Comparison of ENCODE assay signal across 8 cellular contexts in the genomic region with DNA sequence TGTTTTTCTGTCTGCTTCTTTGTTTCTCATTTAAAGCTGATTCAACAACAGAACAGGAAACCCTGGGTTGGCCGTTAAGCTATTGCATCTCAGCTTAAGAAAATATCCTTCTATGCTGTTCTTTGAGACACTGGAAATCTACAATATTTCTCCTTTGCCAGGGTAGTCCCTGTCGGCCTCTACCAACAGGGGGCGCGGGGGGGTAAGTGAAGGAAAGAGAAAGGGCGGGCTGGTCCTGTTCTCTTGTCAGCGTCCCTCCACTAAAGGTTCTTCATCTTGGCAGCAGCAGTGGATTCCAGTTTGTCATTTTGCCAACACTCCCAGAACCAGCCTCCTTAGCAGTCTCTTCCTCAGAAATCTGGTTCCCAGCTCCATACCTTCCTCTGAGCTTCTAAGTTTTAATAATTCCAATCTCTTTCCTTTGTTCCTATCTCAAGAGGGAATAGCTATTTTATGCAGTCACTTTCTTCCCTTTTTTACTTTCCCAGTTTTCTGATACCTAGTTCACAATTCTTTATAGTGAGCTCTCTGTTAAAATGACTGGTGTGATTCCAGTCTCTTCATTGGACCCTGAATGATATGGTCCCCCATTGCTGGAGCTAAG.
A peak's percentile ranks its signal among the peaks of the same experiment; 100 is the strongest.
DNase-seq lines count a peak whose midpoint lies in the region; ATAC-seq, FAIRE-seq and TF ChIP-seq lines count a peak whose summit lies in the region.

No MANE protein-coding gene starts in this region.

- DNase-seq in Caco-2 = peak; percentile 49 to 69
- peak; percentile 48 for DNase-seq in HCT116 (ENCODE audit: low read depth, low spot score)
- peak; percentile 72 for DNase-seq in RWPE2 (ENCODE audit: low spot score)
- peak; percentile 19 to 42 (median 28) for DNase-seq in K562 (ENCODE audit: extremely low read depth in 1 of 4, low spot score in 3 of 4)
- no peak for DNase-seq in kidney epithelial cell (ENCODE audit: low read depth)
- DNase-seq in stimulated activated CD4-positive, alpha-beta T cell treated with anti-CD3 and anti-CD28 coated beads, TNF-alpha, amount 100 ng/mL, for 48 hours (ENCODE audit: low read depth in 3 of 3) = peak in 2 of 3 donors; percentile 8 to 43

- H3K9ac ChIP-seq in HCT116 (ENCODE audit: low read length) (no peak overlapping the region), K562 (ENCODE audit: insufficient read depth in 1 of 2, low read depth in 2 of 2, low read length in 2 of 2) (no peak overlapping the region)

- CTCF ChIA-PET in Caco-2 (lab: Charles Lee) (no interaction called here), HCT116 (lab: Charles Lee) (interaction anchor here (0.5 to 2.6 kb wide), 18 partner anchors 8 to 344 kb away, joined by 3 to 19 read pairs (median 4); no protein-coding TSS in a partner anchor), K562 (lab: Yijun Ruan, JAX; ENCODE audit: low intra/inter-chr PET ratio) (no interaction called here)

- peaks cover 20% of the 10 kb centered on the region for H3K4me1 ChIP-seq in Caco-2
- peaks cover 0 to 8% of the 10 kb centered on the region in 2 experiments; a peak in 2 of 4 replicates for H3K4me1 ChIP-seq in HCT116 (ENCODE audit: control insufficient read depth in 1 of 2, insufficient read depth in 2 of 2, low read length in 2 of 2)
- no peaks in the 10 kb centered on the region for H3K4me1 ChIP-seq in RWPE2 (ENCODE audit: insufficient read depth, poor library complexity, severe bottlenecking)
- no peaks in the 10 kb centered on the region for H3K4me1 ChIP-seq in K562 (replicated peaks in 1 of 2; ENCODE audit: control insufficient read depth in 2 of 2, insufficient read depth in 2 of 2, low read length in 2 of 2)

- H3K36me3 Mint-ChIP-seq in Caco-2 (ENCODE audit: insufficient read depth, unreplicated experiment) = no peaks in the 10 kb centered on the region

- H3K27ac Mint-ChIP-seq in Caco-2 (ENCODE audit: unreplicated experiment) = no peak overlapping the region

- in situ Hi-C loops in K562 (cut with MboI) = no loop called here

- no peaks in the 10 kb centered on the region for H3K9me3 Mint-ChIP-seq in Caco-2 (ENCODE audit: unreplicated experiment)

- no peaks in the 10 kb centered on the region for H3K9me3 ChIP-seq in Caco-2
- no peaks in the 10 kb centered on the region for H3K9me3 ChIP-seq in HCT116 (ENCODE audit: control insufficient read depth in 1 of 2, insufficient read depth in 1 of 2, low read depth in 1 of 2, low read length in 2 of 2)
- no peaks in the 10 kb centered on the region for H3K9me3 ChIP-seq in RWPE2 (ENCODE audit: severe bottlenecking)
- H3K9me3 ChIP-seq in K562 (replicated peaks; ENCODE audit: control insufficient read depth, insufficient read depth, low read depth, low read length) = no peaks in the 10 kb centered on the region

- no peak for FAIRE-seq in K562 (lab: Jason Lieb, UNC)

- no peak overlapping the region for H3K4me3 ChIP-seq in Caco-2 (ENCODE audit: low read depth, low read length)
- H3K4me3 ChIP-seq in HCT116 (replicated peaks in 1 of 2; ENCODE audit: low read depth in 1 of 2, low read length in 2 of 2) = no peak overlapping the region
- no peak overlapping the region for H3K4me3 ChIP-seq in RWPE2 (ENCODE audit: severe bottlenecking)
- H3K4me3 ChIP-seq in K562 = no peak overlapping the region
- no peak overlapping the region for H3K4me3 ChIP-seq in kidney epithelial cell (ENCODE audit: low read depth, low read length)

- peak overlapping the region; percentile 42 for H2AFZ ChIP-seq in HCT116 (ENCODE audit: low read depth, low read length, poor library complexity, severe bottlenecking)
- no peak overlapping the region for H2AFZ ChIP-seq in K562 (ENCODE audit: low read depth, low read length)

- H4K20me1 ChIP-seq in HCT116 (ENCODE audit: insufficient read depth) = no peaks in the 10 kb centered on the region
- H4K20me1 ChIP-seq in K562 (replicated peaks; ENCODE audit: control insufficient read depth, insufficient read depth, low read length) = no peaks in the 10 kb centered on the region

- TF ChIP-seq POLR2A in HCT116 (IDR thresholded peaks at IDR 0.05; ENCODE audit: borderline replicate concordance, extremely low read depth, insufficient read depth, insufficient read length) (no peak), K562 (conservative IDR thresholded peaks at IDR 0.05) (no peak)

- TF ChIP-seq CTCF in Caco-2 (IDR thresholded peaks at IDR 0.05; ENCODE audit: insufficient read depth in 1 of 2, low read depth in 1 of 2, low read length in 1 of 2, severe bottlenecking in 1 of 2, unreplicated experiment in 1 of 2) = peak; percentile 36 to 50
- TF ChIP-seq CTCF in HCT116 (IDR thresholded peaks at IDR 0.05 in 2 of 3, conservative IDR thresholded peaks at IDR 0.05 in 1 of 3; ENCODE audit: borderline replicate concordance in 1 of 3, insufficient read depth in 1 of 3, low read depth in 2 of 3, low read length in 2 of 3) = peak; percentile 78 to 93 (median 93)
- TF ChIP-seq CTCF in RWPE2 (IDR thresholded peaks at IDR 0.05; ENCODE audit: poor library complexity, severe bottlenecking) = peak; percentile 77
- TF ChIP-seq CTCF in K562 (IDR thresholded peaks at IDR 0.05 in 2 of 3, conservative IDR thresholded peaks at IDR 0.05 in 1 of 3; ENCODE audit: insufficient read depth in 2 of 3, low read depth in 1 of 3, low read length in 3 of 3) = peak; percentile 51 to 64 (median 57)
- peak; percentile 75 for TF ChIP-seq CTCF in kidney epithelial cell (IDR thresholded peaks at IDR 0.05; ENCODE audit: insufficient read depth, low read length, poor library complexity, severe bottlenecking)

- no peaks in the 10 kb centered on the region for H3K79me2 ChIP-seq in HCT116 (ENCODE audit: insufficient read depth, low read length)
- no peaks in the 10 kb centered on the region for H3K79me2 ChIP-seq in K562 (ENCODE audit: control insufficient read depth, insufficient read depth, low read length)

- intact Hi-C loops in Caco-2 (cut with micrococcal nuclease; ENCODE audit: unreplicated experiment) = loop anchor here (5.0 kb wide), 2 partner anchors 70 to 120 kb away; no protein-coding TSS in a partner anchor
- intact Hi-C loops in HCT116 (cut with micrococcal nuclease) = loop anchor here (2.0 to 10.0 kb wide), 4 partner anchors 150 to 345 kb away; a partner anchor contains a TSS
- intact Hi-C loops in K562 (cut with micrococcal nuclease) = loop anchor here (5.0 kb wide), 1 partner anchor 150 kb away; no protein-coding TSS in a partner anchor

- H3K27me3 ChIP-seq in Caco-2 (replicated peaks; ENCODE audit: control insufficient read depth, insufficient read depth, low read length) = no peaks in the 10 kb centered on the region
- H3K27me3 ChIP-seq in HCT116 (ENCODE audit: insufficient read depth, low read length) = no peaks in the 10 kb centered on the region
- no peaks in the 10 kb centered on the region for H3K27me3 ChIP-seq in RWPE2 (ENCODE audit: insufficient read depth, poor library complexity, severe bottlenecking)
- H3K27me3 ChIP-seq in K562 (ENCODE audit: control insufficient read depth in 2 of 2, insufficient read depth in 2 of 2, low read length in 2 of 2) = no peaks in the 10 kb centered on the region
- no peaks in the 10 kb centered on the region for H3K27me3 ChIP-seq in kidney epithelial cell (ENCODE audit: control insufficient read depth, insufficient read depth, low read length)

- H3K9me2 ChIP-seq in HCT116 (ENCODE audit: insufficient read depth) = no peaks in the 10 kb centered on the region

- no peaks in the 10 kb centered on the region for H3K27me3 Mint-ChIP-seq in Caco-2 (ENCODE audit: insufficient read depth, unreplicated experiment)

- 0% methylated on average over 3 of the region's 6 CpGs for WGBS in K562 (ENCODE audit: insufficient coverage, low coverage, missing lambda C conversion rate)

- H3K36me3 ChIP-seq in Caco-2 (ENCODE audit: control insufficient read depth, insufficient read depth, low read length) (no peaks in the 10 kb centered on the region), HCT116 (ENCODE audit: control insufficient read depth in 1 of 2, insufficient read depth in 2 of 2, low read length in 2 of 2) (no peaks in the 10 kb centered on the region), RWPE2 (ENCODE audit: low read depth) (no peaks in the 10 kb centered on the region), K562 (ENCODE audit: control insufficient read depth, insufficient read depth, low read length) (no peaks in the 10 kb centered on the region), kidney epithelial cell (ENCODE audit: control insufficient read depth, insufficient read depth, low read length) (no peaks in the 10 kb centered on the region)

- H3K4me2 ChIP-seq in HCT116 (ENCODE audit: low read length) (peak overlapping the region; percentile 23; the same call in 1 of the 2 replicates), K562 (ENCODE audit: insufficient read depth, low read length) (no peak overlapping the region)

- no peak overlapping the region for H3K27ac ChIP-seq in HCT116 (ENCODE audit: low read depth, low read length)
- no peak overlapping the region for H3K27ac ChIP-seq in RWPE2 (ENCODE audit: poor library complexity, severe bottlenecking)
- no peak overlapping the region for H3K27ac ChIP-seq in K562 (ENCODE audit: extremely low read depth, low read depth, low read length)

- peak; percentile 89 for ATAC-seq in HCT116
- peak; percentile 80 for ATAC-seq in RWPE2 (ENCODE audit: low read depth)
- ATAC-seq in K562 = peak; percentile 84
- no peak for ATAC-seq in HG02981 (IDR thresholded peaks at IDR 0.05; ENCODE audit: unreplicated experiment)
- ATAC-seq in GM19452 (IDR thresholded peaks at IDR 0.05; ENCODE audit: unreplicated experiment) = no peak

- no peaks in the 10 kb centered on the region for H3K9me1 ChIP-seq in K562 (ENCODE audit: control insufficient read depth, insufficient read depth, low read length)

- POLR2A ChIA-PET in Caco-2 (lab: Charles Lee) = no interaction called here
- POLR2A ChIA-PET in HCT116 (lab: Charles Lee) = no interaction called here
- POLR2A ChIA-PET in K562 (lab: Yijun Ruan, JAX) = no interaction called here

- RAD21 ChIA-PET in HCT116 (lab: Charles Lee; ENCODE audit: low non-redundant PET in 1 of 2, low total read pairs in 2 of 2, uncharacterized antibody in 2 of 2, unreplicated experiment in 2 of 2) = interaction anchor here in 1 of 2 experiments (0.6 to 1.0 kb wide), 3 partner anchors 185 to 345 kb away, joined by 3 read pairs; no protein-coding TSS in a partner anchor

- H3K4me1 Mint-ChIP-seq in Caco-2 (ENCODE audit: low read depth, unreplicated experiment) = peaks cover 26% of the 10 kb centered on the region

- no peak overlapping the region for H3K4me3 Mint-ChIP-seq in Caco-2 (ENCODE audit: unreplicated experiment)

- TF ChIP-seq RAD21 in HCT116 (IDR thresholded peaks at IDR 0.05; ENCODE audit: low read depth) (peak; percentile 77), K562 (CRISPR knock-in tag; conservative IDR thresholded peaks at IDR 0.05 in 1 of 2, IDR thresholded peaks at IDR 0.05 in 1 of 2) (no peak)

- no peak for TF ChIP-seq EP300 in K562 (IDR thresholded peaks at IDR 0.05; ENCODE audit: low read length)

- BruUV-seq in Caco-2 (replicated peaks; lab: Mats Ljungman, UMichigan) = no TSS peak
- no TSS peak for BruUV-seq in HCT116 (replicated peaks; lab: Mats Ljungman, UMichigan)
- no TSS peak for BruUV-seq in K562 (replicated peaks; lab: Mats Ljungman, UMichigan)

TF ChIP-seq in HCT116, 20 proteins besides CTCF, POLR2A, EP300 and RAD21 (continues in another document):
- no peak for TF ChIP-seq EGR1 (IDR thresholded peaks at IDR 0.05; ENCODE audit: low read depth)

TF ChIP-seq in K562, 482 proteins besides CTCF, POLR2A, EP300 and RAD21 (continues in another document):
- TF ChIP-seq KAT8 (IDR thresholded peaks at IDR 0.05; ENCODE audit: low read depth) = no peak

Comparison
In these comparisons a context has a peak if more than half of its experiments do, and no peak if none do; other contexts are left out.
1. CTCF ChIP-seq: peak in every context shown above with its lines; median percentile 93 in HCT116; 77 in RWPE2; 75 in kidney epithelial cell; 57 in K562; 43 in Caco-2.
2. ATAC-seq: peak in HCT116 (single experiment), RWPE2 (single experiment) and K562 (single experiment); none in HG02981 (single experiment) and GM19452 (single experiment).